ENCODE assay signal across 1 cellular context in the genomic region with DNA sequence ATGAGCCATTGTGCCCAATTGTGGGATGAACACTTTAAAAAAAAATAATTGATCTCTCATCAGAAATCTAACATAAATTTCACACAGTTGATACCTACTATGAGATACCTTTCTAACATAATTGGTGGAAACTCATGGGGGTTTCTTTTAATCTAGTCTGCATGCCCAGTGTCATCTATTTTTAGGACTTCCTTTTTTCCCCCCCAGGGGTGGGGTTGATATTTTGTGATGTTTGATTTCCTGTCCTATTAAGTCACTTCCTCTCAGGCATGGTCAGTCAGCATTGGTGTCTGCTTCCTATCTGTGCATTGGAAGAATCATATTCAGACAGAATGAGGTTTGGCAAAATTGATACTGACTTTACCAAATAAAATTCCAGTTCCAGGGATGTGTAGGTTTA.
TF ChIP-seq lines count a peak whose summit lies in the region.

No MANE protein-coding gene starts in this region.

TF ChIP-seq in K562, 482 proteins besides CTCF, POLR2A, EP300 and RAD21 (continued from another document):
- TF ChIP-seq, protein P1, sequence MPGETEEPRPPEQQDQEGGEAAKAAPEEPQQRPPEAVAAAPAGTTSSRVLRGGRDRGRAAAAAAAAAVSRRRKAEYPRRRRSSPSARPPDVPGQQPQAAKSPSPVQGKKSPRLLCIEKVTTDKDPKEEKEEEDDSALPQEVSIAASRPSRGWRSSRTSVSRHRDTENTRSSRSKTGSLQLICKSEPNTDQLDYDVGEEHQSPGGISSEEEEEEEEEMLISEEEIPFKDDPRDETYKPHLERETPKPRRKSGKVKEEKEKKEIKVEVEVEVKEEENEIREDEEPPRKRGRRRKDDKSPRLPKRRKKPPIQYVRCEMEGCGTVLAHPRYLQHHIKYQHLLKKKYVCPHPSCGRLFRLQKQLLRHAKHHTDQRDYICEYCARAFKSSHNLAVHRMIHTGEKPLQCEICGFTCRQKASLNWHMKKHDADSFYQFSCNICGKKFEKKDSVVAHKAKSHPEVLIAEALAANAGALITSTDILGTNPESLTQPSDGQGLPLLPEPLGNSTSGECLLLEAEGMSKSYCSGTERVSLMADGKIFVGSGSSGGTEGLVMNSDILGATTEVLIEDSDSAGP (CRISPR knock-in tag; IDR thresholded peaks at IDR 0.05) = no peak
- TF ChIP-seq ZNF75A (CRISPR knock-in tag; IDR thresholded peaks at IDR 0.05) (no peak), ZFX (CRISPR knock-in tag; IDR thresholded peaks at IDR 0.05) (0 out of 2 replicates have a peak, but pooled peaks have one; percentile 2), SRF (CRISPR knock-in tag; IDR thresholded peaks at IDR 0.05) (no peak), DPF2 (IDR thresholded peaks at IDR 0.05) (0 out of 2 replicates have a peak, but pooled peaks have one; percentile 18), PHB (CRISPR knock-in tag; IDR thresholded peaks at IDR 0.05) (no peak), ZNF398 (CRISPR knock-in tag; IDR thresholded peaks at IDR 0.05) (no peak), GATAD2A (IDR thresholded peaks at IDR 0.05) (no peak), UBTF (IDR thresholded peaks at IDR 0.05; ENCODE audit: borderline replicate concordance in 1 of 2, low read depth in 2 of 2, low read length in 2 of 2) (no peak), SMARCC2 (IDR thresholded peaks at IDR 0.05; ENCODE audit: low read depth) (no peak), GABPA (tag; conservative IDR thresholded peaks at IDR 0.05; ENCODE audit: low read depth) (peak; percentile 48; the same call in 1 of the 2 replicates), ZBTB40 (IDR thresholded peaks at IDR 0.05) (peak; percentile 45; the same call in 1 of the 2 replicates), ZBTB40 (CRISPR knock-in tag; IDR thresholded peaks at IDR 0.05) (no peak), KLF13 (tag; IDR thresholded peaks at IDR 0.05; ENCODE audit: borderline replicate concordance, low read depth) (no peak), MEF2A (IDR thresholded peaks at IDR 0.05; ENCODE audit: control insufficient read depth, low read depth, low read length) (peak; percentile 61; the same call in 1 of the 2 replicates), ZNF174 (CRISPR knock-in tag; IDR thresholded peaks at IDR 0.05) (no peak), ZNF586 (CRISPR knock-in tag; conservative IDR thresholded peaks at IDR 0.05) (no peak)
- TF ChIP-seq, protein P2, sequence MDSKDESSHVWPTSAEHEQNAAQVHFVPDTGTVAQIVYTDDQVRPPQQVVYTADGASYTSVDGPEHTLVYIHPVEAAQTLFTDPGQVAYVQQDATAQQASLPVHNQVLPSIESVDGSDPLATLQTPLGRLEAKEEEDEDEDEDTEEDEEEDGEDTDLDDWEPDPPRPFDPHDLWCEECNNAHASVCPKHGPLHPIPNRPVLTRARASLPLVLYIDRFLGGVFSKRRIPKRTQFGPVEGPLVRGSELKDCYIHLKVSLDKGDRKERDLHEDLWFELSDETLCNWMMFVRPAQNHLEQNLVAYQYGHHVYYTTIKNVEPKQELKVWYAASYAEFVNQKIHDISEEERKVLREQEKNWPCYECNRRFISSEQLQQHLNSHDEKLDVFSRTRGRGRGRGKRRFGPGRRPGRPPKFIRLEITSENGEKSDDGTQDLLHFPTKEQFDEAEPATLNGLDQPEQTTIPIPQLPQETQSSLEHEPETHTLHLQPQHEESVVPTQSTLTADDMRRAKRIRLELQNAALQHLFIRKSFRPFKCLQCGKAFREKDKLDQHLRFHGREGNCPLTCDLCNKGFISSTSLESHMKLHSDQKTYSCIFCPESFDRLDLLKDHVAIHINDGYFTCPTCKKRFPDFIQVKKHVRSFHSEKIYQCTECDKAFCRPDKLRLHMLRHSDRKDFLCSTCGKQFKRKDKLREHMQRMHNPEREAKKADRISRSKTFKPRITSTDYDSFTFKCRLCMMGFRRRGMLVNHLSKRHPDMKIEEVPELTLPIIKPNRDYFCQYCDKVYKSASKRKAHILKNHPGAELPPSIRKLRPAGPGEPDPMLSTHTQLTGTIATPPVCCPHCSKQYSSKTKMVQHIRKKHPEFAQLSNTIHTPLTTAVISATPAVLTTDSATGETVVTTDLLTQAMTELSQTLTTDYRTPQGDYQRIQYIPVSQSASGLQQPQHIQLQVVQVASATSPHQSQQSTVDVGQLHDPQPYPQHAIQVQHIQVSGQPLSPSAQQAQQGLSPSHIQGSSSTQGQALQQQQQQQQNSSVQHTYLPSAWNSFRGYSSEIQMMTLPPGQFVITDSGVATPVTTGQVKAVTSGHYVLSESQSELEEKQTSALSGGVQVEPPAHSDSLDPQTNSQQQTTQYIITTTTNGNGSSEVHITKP (IDR thresholded peaks at IDR 0.05; ENCODE audit: partially characterized antibody) = peak; percentile 61
